ENCODE assay signal across 12 cellular contexts in the genomic region with DNA sequence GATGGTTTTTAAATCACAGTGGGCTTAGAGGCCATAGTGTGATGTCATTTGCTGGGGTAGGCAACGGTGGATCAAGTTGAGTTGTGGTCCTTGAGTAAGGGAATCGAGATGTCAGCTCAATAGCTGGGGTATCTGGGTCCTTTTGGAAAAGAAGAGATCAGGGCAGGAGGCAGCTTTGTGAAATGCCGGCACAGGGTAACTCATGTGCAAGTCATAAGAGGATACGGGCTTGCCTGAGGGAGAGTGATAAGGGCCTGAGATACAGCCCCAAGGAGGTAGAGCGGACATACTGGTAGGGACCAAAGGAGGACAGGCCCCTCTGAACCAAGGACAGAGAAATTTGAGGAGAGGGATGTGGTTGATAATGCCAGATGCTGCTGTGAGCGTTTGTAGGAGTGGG. TPM values are rescaled to one million over a fixed set of nuclear protein-coding genes. Genes with fewer than 3 reads are reported as not detected.
DNase-seq lines count a peak whose midpoint lies in the region; ATAC-seq and TF ChIP-seq lines count a peak whose summit lies in the region.
"Had no signal": no experiment of that assay in that cellular context is flagged by ENCODE, and none has a peak within 500 bp of the region (broad histone marks: within the 10 kb centered on the region; RNA-seq: fewer than 3 reads in every experiment).

No MANE protein-coding gene starts in this region.

- no peak overlapping the region for H3K4me2 ChIP-seq in hepatocyte

- no peaks in the 10 kb centered on the region for H3K9me2 ChIP-seq in hepatocyte (replicated peaks; ENCODE audit: insufficient read depth)

- TF ChIP-seq POLR2A in suprapubic skin (IDR thresholded peaks at IDR 0.05) (no peak), transverse colon (IDR thresholded peaks at IDR 0.05) (no peak)

- intact Hi-C loops in transverse colon (cut with DNase I; ENCODE audit: low total_unique reads), result no loop called here

- POLR2A ChIA-PET in activated CD8-positive, alpha-beta T cell treated with anti-CD3 and anti-CD28 coated beads, Interleukin-2, amount 10 ng/mL, durations not matched to agents 7 days and 5 days (lab: Charles Lee), result no interaction called here

- H3K4me1 ChIP-seq in hepatocyte (ENCODE audit: insufficient read depth) (peaks cover 12% of the 10 kb centered on the region), suprapubic skin (peaks cover 44% of the 10 kb centered on the region), transverse colon (peaks cover 8 to 20% (median 15%) of the 10 kb centered on the region in 4 donors)

- DNase-seq in activated naive CD4-positive, alpha-beta T cell treated with anti-CD3 and anti-CD28 coated beads, Interleukin-2, amount 10 ng/mL, durations not matched to agents 7 days and 5 days, result no peak
- no peak for DNase-seq in activated naive CD4-positive, alpha-beta T cell treated with anti-CD3 and anti-CD28 coated beads, Interleukin-2, amount 50 U/mL, for 16 hours
- DNase-seq in activated CD8-positive, alpha-beta T cell treated with anti-CD3 and anti-CD28 coated beads, Interleukin-2, amount 10 ng/mL, durations not matched to agents 7 days and 5 days, result no peak
- DNase-seq in hepatocyte (ENCODE audit: low spot score) (no peak), suprapubic skin (ENCODE audit: low spot score in 2 of 2) (no peak), transverse colon (no peak), nucleus accumbens (lab: John Stamatoyannopoulos, UW) (no peak)
- DNase-seq: anterior cingulate cortex; BE2C; NCI-H524 treated with DMSO at 0.1 percent for 48 hours; stimulated activated CD4-positive, alpha-beta T cell treated with anti-CD3 and anti-CD28 coated beads, Interleukin-4, amount 100 ng/mL, for 4 hours had no signal

- H3K9me3 Mint-ChIP-seq in activated naive CD4-positive, alpha-beta T cell treated with anti-CD3 and anti-CD28 coated beads, Interleukin-2, amount 10 ng/mL, durations not matched to agents 7 days and 5 days, result no peaks in the 10 kb centered on the region
- no peaks in the 10 kb centered on the region for H3K9me3 Mint-ChIP-seq in activated CD8-positive, alpha-beta T cell treated with anti-CD3 and anti-CD28 coated beads, Interleukin-2, amount 10 ng/mL, durations not matched to agents 7 days and 5 days (ENCODE audit: insufficient read depth)

- peaks cover 25% of the 10 kb centered on the region for H3K79me2 ChIP-seq in hepatocyte

- H3K36me3 ChIP-seq in hepatocyte (replicated peaks; ENCODE audit: insufficient read depth, low read depth), result no peaks in the 10 kb centered on the region
- peaks cover 69% of the 10 kb centered on the region for H3K36me3 ChIP-seq in suprapubic skin
- H3K36me3 ChIP-seq in transverse colon, result peaks cover 0 to 55% (median 23%) of the 10 kb centered on the region in 4 donors

- in situ Hi-C loops in transverse colon (cut with MboI; ENCODE audit: low pct_ligation_motif_present in 1 of 4, low pct_unique_long_range_greater_than_20kb in 1 of 4, low sequenced_read_pairs in 3 of 4), result no loop called here

- H3K4me1 Mint-ChIP-seq in activated naive CD4-positive, alpha-beta T cell treated with anti-CD3 and anti-CD28 coated beads, Interleukin-2, amount 10 ng/mL, durations not matched to agents 7 days and 5 days, result peaks cover 38% of the 10 kb centered on the region
- peaks cover 43% of the 10 kb centered on the region for H3K4me1 Mint-ChIP-seq in activated CD8-positive, alpha-beta T cell treated with anti-CD3 and anti-CD28 coated beads, Interleukin-2, amount 10 ng/mL, durations not matched to agents 7 days and 5 days (ENCODE audit: low read depth)

- H4K20me1 ChIP-seq in hepatocyte (ENCODE audit: insufficient read depth, poor library complexity, severe bottlenecking), result peaks cover 31% of the 10 kb centered on the region

- H2AFZ ChIP-seq in hepatocyte, result no peak overlapping the region

- H3K27ac ChIP-seq in hepatocyte, result peak overlapping the region; percentile 100
- H3K27ac ChIP-seq in suprapubic skin, result peak overlapping the region; percentile 46
- H3K27ac ChIP-seq in transverse colon, result peak overlapping the region in 1 of 4 donors; percentile 13

- 95% methylated on average over 6 of the region's 6 CpGs for WGBS in hepatocyte (ENCODE audit: low lambda C conversion rate, missing lambda C conversion rate)
- 82% methylated on average over 6 of the region's 6 CpGs for WGBS in suprapubic skin
- WGBS in transverse colon (ENCODE audit: low coverage in 1 of 2), 2 donors, result 88 to 90% methylated on average over 6 of the region's 6 CpGs

- TF ChIP-seq CTCF in hepatocyte (IDR thresholded peaks at IDR 0.05; ENCODE audit: poor library complexity) (no peak), suprapubic skin (IDR thresholded peaks at IDR 0.05) (no peak), transverse colon (IDR thresholded peaks at IDR 0.05) (no peak)

- CTCF ChIA-PET in activated naive CD4-positive, alpha-beta T cell treated with anti-CD3 and anti-CD28 coated beads, Interleukin-2, amount 10 ng/mL, durations not matched to agents 7 days and 5 days (lab: Charles Lee), result no interaction called here
- CTCF ChIA-PET in activated CD8-positive, alpha-beta T cell treated with anti-CD3 and anti-CD28 coated beads, Interleukin-2, amount 10 ng/mL, durations not matched to agents 7 days and 5 days (lab: Charles Lee), result interaction anchor here (0.7 kb wide), 1 partner anchor 199 kb away, joined by 3 read pairs; no protein-coding TSS in a partner anchor

- H3K9me3 ChIP-seq in hepatocyte (ENCODE audit: low read depth), result no peaks in the 10 kb centered on the region
- no peaks in the 10 kb centered on the region for H3K9me3 ChIP-seq in suprapubic skin
- H3K9me3 ChIP-seq in transverse colon, result no peaks in the 10 kb centered on the region
- H3K9me3 ChIP-seq: BE2C had no signal

- H3K4me3 ChIP-seq in hepatocyte, result no peak overlapping the region
- H3K4me3 ChIP-seq in suprapubic skin, result no peak overlapping the region
- no peak overlapping the region for H3K4me3 ChIP-seq in transverse colon

- no peak for ATAC-seq in activated CD8-positive, alpha-beta T cell treated with anti-CD3 and anti-CD28 coated beads, Interleukin-2, amount 10 ng/mL, durations not matched to agents 7 days and 5 days
- no peak for ATAC-seq in GM18867 (IDR thresholded peaks at IDR 0.05; ENCODE audit: unreplicated experiment)

- peak overlapping the region; percentile 91 for H3K27ac Mint-ChIP-seq in activated naive CD4-positive, alpha-beta T cell treated with anti-CD3 and anti-CD28 coated beads, Interleukin-2, amount 10 ng/mL, durations not matched to agents 7 days and 5 days
- H3K27ac Mint-ChIP-seq in activated CD8-positive, alpha-beta T cell treated with anti-CD3 and anti-CD28 coated beads, Interleukin-2, amount 10 ng/mL, durations not matched to agents 7 days and 5 days, result peak overlapping the region; percentile 81

- H3K27me3 ChIP-seq in hepatocyte, result no peaks in the 10 kb centered on the region
- no peaks in the 10 kb centered on the region for H3K27me3 ChIP-seq in suprapubic skin
- H3K27me3 ChIP-seq in transverse colon, result no peaks in the 10 kb centered on the region
- H3K27me3 ChIP-seq: BE2C had no signal

- no peak overlapping the region for H3K4me3 Mint-ChIP-seq in activated naive CD4-positive, alpha-beta T cell treated with anti-CD3 and anti-CD28 coated beads, Interleukin-2, amount 10 ng/mL, durations not matched to agents 7 days and 5 days
- no peak overlapping the region for H3K4me3 Mint-ChIP-seq in activated CD8-positive, alpha-beta T cell treated with anti-CD3 and anti-CD28 coated beads, Interleukin-2, amount 10 ng/mL, durations not matched to agents 7 days and 5 days

- peaks cover 10% of the 10 kb centered on the region for H3K27me3 Mint-ChIP-seq in activated naive CD4-positive, alpha-beta T cell treated with anti-CD3 and anti-CD28 coated beads, Interleukin-2, amount 10 ng/mL, durations not matched to agents 7 days and 5 days
- H3K27me3 Mint-ChIP-seq in activated CD8-positive, alpha-beta T cell treated with anti-CD3 and anti-CD28 coated beads, Interleukin-2, amount 10 ng/mL, durations not matched to agents 7 days and 5 days (ENCODE audit: low read depth), result no peaks in the 10 kb centered on the region

- TF ChIP-seq EP300 in suprapubic skin (IDR thresholded peaks at IDR 0.05) (no peak), transverse colon (IDR thresholded peaks at IDR 0.05; ENCODE audit: low read depth) (no peak)

- peaks cover 53% of the 10 kb centered on the region for H3K36me3 Mint-ChIP-seq in activated naive CD4-positive, alpha-beta T cell treated with anti-CD3 and anti-CD28 coated beads, Interleukin-2, amount 10 ng/mL, durations not matched to agents 7 days and 5 days
- H3K36me3 Mint-ChIP-seq in activated CD8-positive, alpha-beta T cell treated with anti-CD3 and anti-CD28 coated beads, Interleukin-2, amount 10 ng/mL, durations not matched to agents 7 days and 5 days (ENCODE audit: low read depth), result peaks cover 62% of the 10 kb centered on the region

RNA-seq across cellular contexts. Expression of a gene that starts 4.2 kb away (rescaled TPM):
- 1 to 10 TPM; 3.1 to 3.2 TPM for total RNA-seq in activated CD8-positive, alpha-beta T cell treated with anti-CD3 and anti-CD28 coated beads, Interleukin-2, amount 10 ng/mL, durations not matched to agents 7 days and 5 days
- total RNA-seq in hepatocyte (12.6 and 17.7 TPM in 2 replicates), suprapubic skin (10 to 100 TPM; 54.4 to 77.9 (median 65.3) TPM), transverse colon (10 to 100 TPM; 18.5 to 41.1 (median 28.8) TPM)
- 10.2 and 12.2 TPM in 2 replicates for polyA plus RNA-seq in hepatocyte

RNA-seq across cellular contexts. Expression of a gene that starts 18.8 kb away (rescaled TPM):
- 100 to 1,000 TPM; 339 to 348 TPM for total RNA-seq in activated CD8-positive, alpha-beta T cell treated with anti-CD3 and anti-CD28 coated beads, Interleukin-2, amount 10 ng/mL, durations not matched to agents 7 days and 5 days
- total RNA-seq in hepatocyte (206 and 254 TPM in 2 replicates), suprapubic skin (100 to 1,000 TPM; 382 to 463 (median 418) TPM), transverse colon (100 to 1,000 TPM; 135 to 453 (median 217) TPM)
- polyA plus RNA-seq in hepatocyte, result 200 and 204 TPM in 2 replicates

RNA-seq across cellular contexts. Expression of a gene that starts 28.2 kb away (rescaled TPM):
- 1 to 10 TPM; 4.7 to 4.8 TPM for total RNA-seq in activated CD8-positive, alpha-beta T cell treated with anti-CD3 and anti-CD28 coated beads, Interleukin-2, amount 10 ng/mL, durations not matched to agents 7 days and 5 days
- total RNA-seq in hepatocyte, result 11.8 and 12.3 TPM in 2 replicates
- polyA plus RNA-seq in hepatocyte, result 11.9 and 12.8 TPM in 2 replicates
- 1 to 10 TPM; 2.1 to 7.9 (median 3.5) TPM for total RNA-seq in suprapubic skin
- 100 to 1,000 TPM in 1 of 4 donors, 10 to 100 TPM in 3; 13.7 to 246 (median 73.1) TPM for total RNA-seq in transverse colon

RNA-seq across cellular contexts. Expression of a gene that starts 28.3 kb away (rescaled TPM):
- total RNA-seq in activated CD8-positive, alpha-beta T cell treated with anti-CD3 and anti-CD28 coated beads, Interleukin-2, amount 10 ng/mL, durations not matched to agents 7 days and 5 days, result 100 to 1,000 TPM; 101 to 103 TPM
- total RNA-seq in hepatocyte (125 and 126 TPM in 2 replicates), suprapubic skin (100 to 1,000 TPM in 1 of 4 donors, 10 to 100 TPM in 3; 42.4 to 116 (median 66.2) TPM), transverse colon (100 to 1,000 TPM in 3 of 4 donors, 10 to 100 TPM in 1; 74.4 to 206 (median 146) TPM)
- 95.1 and 106 TPM in 2 replicates for polyA plus RNA-seq in hepatocyte

RNA-seq across cellular contexts. Expression of a gene that starts 34.1 kb away (rescaled TPM):
- total RNA-seq in activated CD8-positive, alpha-beta T cell treated with anti-CD3 and anti-CD28 coated beads, Interleukin-2, amount 10 ng/mL, durations not matched to agents 7 days and 5 days, result 100 to 1,000 TPM; 207 to 209 TPM
- 221 and 232 TPM in 2 replicates for total RNA-seq in hepatocyte
- polyA plus RNA-seq in hepatocyte, result 241 and 268 TPM in 2 replicates
- 100 to 1,000 TPM; 118 to 221 (median 197) TPM for total RNA-seq in suprapubic skin
- total RNA-seq in transverse colon, result 100 to 1,000 TPM in 3 of 4 donors, 10 to 100 TPM in 1; 63.6 to 234 (median 195) TPM
